12 cellular contexts compared by ENCODE assay signal in the genomic region with DNA sequence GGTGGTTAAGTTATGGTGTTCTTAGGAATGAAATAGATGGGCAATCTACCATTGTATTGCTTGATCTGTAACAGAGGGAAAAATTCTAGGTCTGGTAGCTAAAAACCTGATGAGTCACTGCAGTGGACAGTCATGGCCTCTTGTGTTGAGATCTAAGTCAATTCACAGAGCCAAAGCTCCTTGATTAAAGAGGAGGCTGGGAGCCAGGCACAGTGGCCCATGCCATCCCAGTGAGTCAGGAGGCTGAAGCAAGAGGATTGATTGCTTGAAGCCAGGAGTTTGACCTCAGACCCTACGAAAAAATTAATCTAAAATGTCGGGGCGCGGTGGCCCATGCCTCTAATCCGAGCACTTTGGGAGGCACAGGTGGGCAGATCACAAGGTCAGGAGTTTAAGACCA.
DNase-seq lines count a peak whose midpoint lies in the region; ATAC-seq, FAIRE-seq and TF ChIP-seq lines count a peak whose summit lies in the region.
"Had no signal": no experiment of that assay in that cellular context is flagged by ENCODE, and none has a peak within 500 bp of the region (broad histone marks: within the 10 kb centered on the region; RNA-seq: fewer than 3 reads in every experiment).

No MANE protein-coding gene starts in this region.

- FAIRE-seq in HTR-8/SVneo (lab: Jason Lieb, UNC), result no peak
- FAIRE-seq: GM12891 had no signal

- H3K9me3 ChIP-seq in AG04450 (ENCODE audit: control insufficient read depth, insufficient read depth, low read length), result peaks cover 2% of the 10 kb centered on the region
- peaks cover 8% of the 10 kb centered on the region for H3K9me3 ChIP-seq in mesodermal cell (ENCODE audit: control insufficient read depth, low read length)

- H3K27ac ChIP-seq in AG04450 (ENCODE audit: low read depth, low read length) (peak overlapping the region; percentile 53), mesodermal cell (ENCODE audit: low read depth, low read length, severe bottlenecking) (peak overlapping the region; percentile 96)
- H3K27ac ChIP-seq: neural progenitor cell had no signal

- WGBS in mesodermal cell (ENCODE audit: insufficient coverage in 2 of 2), 2 experiments, result 87 to 89% methylated on average over 5 of the region's 5 CpGs

- peaks cover 21% of the 10 kb centered on the region for H3K4me1 ChIP-seq in mesodermal cell (ENCODE audit: control insufficient read depth, insufficient read depth, low read length, poor library complexity, severe bottlenecking)
- H3K4me1 ChIP-seq: neural progenitor cell had no signal

- no peaks in the 10 kb centered on the region for H3K36me3 ChIP-seq in mesodermal cell (ENCODE audit: control insufficient read depth, insufficient read depth, low read length)
- H3K36me3 ChIP-seq: neural progenitor cell had no signal

- no peak for TF ChIP-seq POLR2A in erythroblast (IDR thresholded peaks at IDR 0.05; ENCODE audit: low read length)

- DNase-seq in AG04450 (ENCODE audit: low read depth, low spot score) (peak; percentile 69), HTR-8/SVneo (ENCODE audit: insufficient read length, low spot score) (peak; percentile 35), cardiac fibroblast (ENCODE audit: low read depth in 2 of 2) (peak; percentile 83 to 97), erythroblast (lab: John Stamatoyannopoulos, UW) (no peak), NCI-H1694 treated with DMSO at 0.1 percent for 48 hours (lab: John Stamatoyannopoulos, UW) (no peak)
- DNase-seq: MM.1S, T-helper 9 cell had no signal

- TF ChIP-seq CTCF in AG04450 (IDR thresholded peaks at IDR 0.05; ENCODE audit: low read depth, low read length), result no peak
- TF ChIP-seq CTCF in cardiac fibroblast (IDR thresholded peaks at IDR 0.05; ENCODE audit: low read depth, low read length), result no peak

- ATAC-seq in GM21723 (IDR thresholded peaks at IDR 0.05; ENCODE audit: unreplicated experiment) (no peak), HG03378 (IDR thresholded peaks at IDR 0.05; ENCODE audit: unreplicated experiment) (no peak)

- CTCF ChIA-PET in AG04450 (lab: Charles Lee), result interaction anchor here (0.6 to 1.1 kb wide), 4 partner anchors 11 to 77 kb away, joined by 3 to 4 read pairs (median 4); a partner anchor contains a TSS

- no peaks in the 10 kb centered on the region for H3K27me3 ChIP-seq in AG04450 (ENCODE audit: control insufficient read depth, insufficient read depth, low read length)
- H3K27me3 ChIP-seq: neural progenitor cell had no signal

- H3K4me3 ChIP-seq in AG04450 (ENCODE audit: low read depth, low read length) (no peak overlapping the region), cardiac fibroblast (replicated peaks in 1 of 2; ENCODE audit: low read depth in 2 of 2, low read length in 2 of 2) (no peak overlapping the region), mesodermal cell (ENCODE audit: extremely low read depth, insufficient read depth, low read length, poor library complexity, severe bottlenecking) (no peak overlapping the region)
- H3K4me3 ChIP-seq: neural progenitor cell had no signal

- POLR2A ChIA-PET in AG04450 (lab: Yijun Ruan, JAX), result interaction anchor here (1.0 to 1.2 kb wide), 4 partner anchors 66 to 416 kb away, joined by 3 to 11 read pairs (median 4); a partner anchor contains a TSS

Comparison
In these comparisons a context has a peak if more than half of its experiments do, and no peak if none do; other contexts are left out.
1. DNase-seq: peak in AG04450 (single experiment), HTR-8/SVneo (single experiment) and cardiac fibroblast (2 of 2); none in erythroblast (0 of 2) and NCI-H1694 treated with DMSO at 0.1 percent for 48 hours (single experiment).